22 cellular contexts compared by ENCODE assay signal in the genomic region with DNA sequence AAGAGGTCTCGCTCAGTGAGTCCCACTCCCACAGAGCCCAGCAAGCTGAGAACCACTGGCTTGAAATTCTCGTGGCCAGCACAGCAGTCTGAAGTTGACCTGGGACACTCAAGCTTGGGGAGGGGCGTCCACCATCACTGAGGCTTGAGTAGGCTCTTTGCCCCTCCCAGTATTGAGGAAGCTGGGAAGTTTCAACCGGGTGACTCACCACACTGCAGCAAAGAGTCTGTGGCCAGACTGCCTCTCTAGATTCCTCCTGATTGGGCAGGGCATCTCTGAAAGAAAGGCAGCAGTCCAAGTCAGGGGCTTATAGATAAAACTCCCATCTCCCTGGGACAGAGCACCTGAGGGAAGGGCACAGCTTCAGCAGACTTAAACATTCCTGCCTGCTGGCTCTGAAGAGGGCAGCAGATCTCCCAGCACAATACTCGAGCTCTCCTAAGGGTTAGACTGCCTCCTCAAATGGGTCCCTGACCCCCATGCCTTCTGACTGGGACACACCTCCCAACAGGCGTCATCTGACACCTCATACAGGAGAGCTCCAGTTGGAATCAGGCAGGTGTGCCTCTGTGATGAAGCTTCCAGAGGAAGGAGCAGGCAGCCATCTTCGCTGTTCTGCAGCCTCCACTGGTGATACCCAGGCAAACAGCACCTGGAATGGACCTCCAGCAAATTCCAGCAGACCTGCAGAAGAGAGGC.
DNase-seq lines count a peak whose midpoint lies in the region; ATAC-seq, FAIRE-seq and TF ChIP-seq lines count a peak whose summit lies in the region.
"Had no signal": no experiment of that assay in that cellular context is flagged by ENCODE, and none has a peak within 500 bp of the region (broad histone marks: within the 10 kb centered on the region; RNA-seq: fewer than 3 reads in every experiment).

No MANE protein-coding gene starts in this region.

- TF ChIP-seq POLR2A in breast epithelium (IDR thresholded peaks at IDR 0.05): no peak

- no peaks in the 10 kb centered on the region for H3K27me3 Mint-ChIP-seq in MCF 10A (ENCODE audit: insufficient read depth, unreplicated experiment)
- H3K27me3 Mint-ChIP-seq in activated T-helper 2 cell treated with anti-CD3 and anti-CD28 coated beads, Interferon-gamma antibody, Interleukin-2, Interleukin-4, amounts not matched to agents 10 μg/mL and 5 μg/mL and 100 μg/mL, durations not matched to agents 14 hours and 24 hours and 36 hours (ENCODE audit: low read depth): no peaks in the 10 kb centered on the region

- H3K4me3 ChIP-seq in breast epithelium: no peak overlapping the region
- H3K4me3 ChIP-seq: gastrocnemius medialis, HAP-1, sigmoid colon, SJSA1, thoracic aorta had no signal

- intact Hi-C loops in MCF 10A (cut with micrococcal nuclease) (loop anchor here (5.0 kb wide), 1 partner anchor 43 kb away; no protein-coding TSS in a partner anchor), breast epithelium (cut with DNase I; ENCODE audit: low total_unique reads) (no loop called here)
- intact Hi-C loops in activated T-helper 2 cell treated with anti-CD3 and anti-CD28 coated beads, Interferon-gamma antibody, Interleukin-2, Interleukin-4, amounts not matched to agents 10 μg/mL and 5 μg/mL and 100 μg/mL, durations not matched to agents 14 hours and 24 hours and 36 hours (cut with micrococcal nuclease): no loop called here

- FAIRE-seq in RCC 7860 (lab: Jason Lieb, UNC): no peak
- FAIRE-seq: A204.1, endometrium, G401.6, GM12892 had no signal

- H3K4me1 ChIP-seq in breast epithelium (no peaks in the 10 kb centered on the region), foreskin keratinocyte (no peaks in the 10 kb centered on the region)
- H3K4me1 ChIP-seq: gastrocnemius medialis, HAP-1, sigmoid colon, SJSA1 had no signal

- H3K27ac ChIP-seq in breast epithelium: no peak overlapping the region
- no peak overlapping the region for H3K27ac ChIP-seq in foreskin keratinocyte
- H3K27ac ChIP-seq: gastrocnemius medialis, sigmoid colon, SJSA1, thoracic aorta had no signal

- no peaks in the 10 kb centered on the region for H3K9me3 Mint-ChIP-seq in MCF 10A (ENCODE audit: unreplicated experiment)
- H3K9me3 Mint-ChIP-seq in activated T-helper 2 cell treated with anti-CD3 and anti-CD28 coated beads, Interferon-gamma antibody, Interleukin-2, Interleukin-4, amounts not matched to agents 10 μg/mL and 5 μg/mL and 100 μg/mL, durations not matched to agents 14 hours and 24 hours and 36 hours: peaks cover 8% of the 10 kb centered on the region

- peak; percentile 96 for ATAC-seq in foreskin keratinocyte
- ATAC-seq in GM19351 (IDR thresholded peaks at IDR 0.05; ENCODE audit: unreplicated experiment): no peak
- ATAC-seq: gastrocnemius medialis had no signal

- peaks cover 0 to 10% of the 10 kb centered on the region in 2 donors for H3K9me3 ChIP-seq in breast epithelium
- H3K9me3 ChIP-seq: gastrocnemius medialis, HAP-1, SJSA1, thoracic aorta had no signal

- H3K36me3 ChIP-seq in breast epithelium: no peaks in the 10 kb centered on the region
- H3K36me3 ChIP-seq: gastrocnemius medialis, HAP-1, sigmoid colon, SJSA1, thoracic aorta had no signal

- no peaks in the 10 kb centered on the region for H3K4me1 Mint-ChIP-seq in MCF 10A (ENCODE audit: insufficient read depth, unreplicated experiment)
- H3K4me1 Mint-ChIP-seq in activated T-helper 2 cell treated with anti-CD3 and anti-CD28 coated beads, Interferon-gamma antibody, Interleukin-2, Interleukin-4, amounts not matched to agents 10 μg/mL and 5 μg/mL and 100 μg/mL, durations not matched to agents 14 hours and 24 hours and 36 hours (ENCODE audit: low read depth): no peaks in the 10 kb centered on the region
- H3K4me1 Mint-ChIP-seq: activated naive CD8-positive, alpha-beta T cell treated with anti-CD3 and anti-CD28 coated beads, Interleukin-2, amount 10 ng/mL, durations not matched to agents 7 days and 5 days; immature natural killer cell had no signal

- BruUV-seq in MCF 10A (replicated peaks; lab: Mats Ljungman, UMichigan): no TSS peak

- DNase-seq in MCF 10A (ENCODE audit: unreplicated experiment) (peak; percentile 49), breast epithelium (ENCODE audit: low spot score in 2 of 2) (no peak), RCC 7860 (ENCODE audit: low spot score) (peak; percentile 29), foreskin keratinocyte (peak in 1 of 2 donors; percentile 41), NCI-H1048 (lab: John Stamatoyannopoulos, UW) (no peak), T-helper 1 cell (no peak)
- DNase-seq in activated T-helper 2 cell treated with anti-CD3 and anti-CD28 coated beads, Interferon-gamma antibody, Interleukin-2, Interleukin-4, amounts not matched to agents 10 μg/mL and 5 μg/mL and 100 μg/mL, durations not matched to agents 14 hours and 24 hours and 36 hours (ENCODE audit: low spot score): no peak
- DNase-seq: activated naive CD8-positive, alpha-beta T cell treated with anti-CD3 and anti-CD28 coated beads, Interleukin-2, amount 10 ng/mL, durations not matched to agents 7 days and 5 days; activated T-cell treated with anti-CD3 and anti-CD28 coated beads, Interleukin-2, amount 50 U/mL, for 1 hour; CD4-positive, alpha-beta T cell; cerebellar nuclear complex; gastrocnemius medialis; immature natural killer cell; sigmoid colon had no signal

- no peaks in the 10 kb centered on the region for H3K36me3 Mint-ChIP-seq in MCF 10A (ENCODE audit: insufficient read depth, unreplicated experiment)
- no peaks in the 10 kb centered on the region for H3K36me3 Mint-ChIP-seq in activated T-helper 2 cell treated with anti-CD3 and anti-CD28 coated beads, Interferon-gamma antibody, Interleukin-2, Interleukin-4, amounts not matched to agents 10 μg/mL and 5 μg/mL and 100 μg/mL, durations not matched to agents 14 hours and 24 hours and 36 hours (ENCODE audit: low read depth)
- H3K36me3 Mint-ChIP-seq: activated naive CD8-positive, alpha-beta T cell treated with anti-CD3 and anti-CD28 coated beads, Interleukin-2, amount 10 ng/mL, durations not matched to agents 7 days and 5 days had no signal

- no peak overlapping the region for H3K27ac Mint-ChIP-seq in MCF 10A (ENCODE audit: low read depth, unreplicated experiment)
- no peak overlapping the region for H3K27ac Mint-ChIP-seq in activated T-helper 2 cell treated with anti-CD3 and anti-CD28 coated beads, Interferon-gamma antibody, Interleukin-2, Interleukin-4, amounts not matched to agents 10 μg/mL and 5 μg/mL and 100 μg/mL, durations not matched to agents 14 hours and 24 hours and 36 hours
- H3K27ac Mint-ChIP-seq: activated naive CD8-positive, alpha-beta T cell treated with anti-CD3 and anti-CD28 coated beads, Interleukin-2, amount 10 ng/mL, durations not matched to agents 7 days and 5 days; CD4-positive, alpha-beta T cell had no signal

- no peaks in the 10 kb centered on the region for H3K27me3 ChIP-seq in breast epithelium
- no peaks in the 10 kb centered on the region for H3K27me3 ChIP-seq in foreskin keratinocyte
- H3K27me3 ChIP-seq: gastrocnemius medialis, sigmoid colon, SJSA1 had no signal

- H3K4me3 Mint-ChIP-seq in MCF 10A (ENCODE audit: unreplicated experiment): no peak overlapping the region
- no peak overlapping the region for H3K4me3 Mint-ChIP-seq in activated T-helper 2 cell treated with anti-CD3 and anti-CD28 coated beads, Interferon-gamma antibody, Interleukin-2, Interleukin-4, amounts not matched to agents 10 μg/mL and 5 μg/mL and 100 μg/mL, durations not matched to agents 14 hours and 24 hours and 36 hours (ENCODE audit: low read depth)
- H3K4me3 Mint-ChIP-seq: activated naive CD8-positive, alpha-beta T cell treated with anti-CD3 and anti-CD28 coated beads, Interleukin-2, amount 10 ng/mL, durations not matched to agents 7 days and 5 days; CD4-positive, alpha-beta T cell; immature natural killer cell had no signal

- POLR2A ChIA-PET in MCF 10A (lab: Yijun Ruan, JAX): no interaction called here

- CTCF ChIA-PET in MCF 10A (lab: Yijun Ruan, JAX): interaction anchor here (1.4 kb wide), 1 partner anchor 10 kb away, joined by 4 read pairs; no protein-coding TSS in a partner anchor

- TF ChIP-seq CTCF in MCF 10A (IDR thresholded peaks at IDR 0.05; ENCODE audit: unreplicated experiment) (no peak), breast epithelium (IDR thresholded peaks at IDR 0.05) (no peak), foreskin keratinocyte (conservative IDR thresholded peaks at IDR 0.05) (no peak)

Comparison
In these comparisons a context has a peak if more than half of its experiments do, and no peak if none do; other contexts are left out.
1. DNase-seq: peak in MCF 10A (single experiment) and RCC 7860 (single experiment); none in breast epithelium (0 of 2), NCI-H1048 (single experiment), activated T-helper 2 cell treated with anti-CD3 and anti-CD28 coated beads, Interferon-gamma antibody, Interleukin-2, Interleukin-4, amounts not matched to agents 10 μg/mL and 5 μg/mL and 100 μg/mL, durations not matched to agents 14 hours and 24 hours and 36 hours (single experiment) and T-helper 1 cell (0 of 5).